In the genomic region with DNA sequence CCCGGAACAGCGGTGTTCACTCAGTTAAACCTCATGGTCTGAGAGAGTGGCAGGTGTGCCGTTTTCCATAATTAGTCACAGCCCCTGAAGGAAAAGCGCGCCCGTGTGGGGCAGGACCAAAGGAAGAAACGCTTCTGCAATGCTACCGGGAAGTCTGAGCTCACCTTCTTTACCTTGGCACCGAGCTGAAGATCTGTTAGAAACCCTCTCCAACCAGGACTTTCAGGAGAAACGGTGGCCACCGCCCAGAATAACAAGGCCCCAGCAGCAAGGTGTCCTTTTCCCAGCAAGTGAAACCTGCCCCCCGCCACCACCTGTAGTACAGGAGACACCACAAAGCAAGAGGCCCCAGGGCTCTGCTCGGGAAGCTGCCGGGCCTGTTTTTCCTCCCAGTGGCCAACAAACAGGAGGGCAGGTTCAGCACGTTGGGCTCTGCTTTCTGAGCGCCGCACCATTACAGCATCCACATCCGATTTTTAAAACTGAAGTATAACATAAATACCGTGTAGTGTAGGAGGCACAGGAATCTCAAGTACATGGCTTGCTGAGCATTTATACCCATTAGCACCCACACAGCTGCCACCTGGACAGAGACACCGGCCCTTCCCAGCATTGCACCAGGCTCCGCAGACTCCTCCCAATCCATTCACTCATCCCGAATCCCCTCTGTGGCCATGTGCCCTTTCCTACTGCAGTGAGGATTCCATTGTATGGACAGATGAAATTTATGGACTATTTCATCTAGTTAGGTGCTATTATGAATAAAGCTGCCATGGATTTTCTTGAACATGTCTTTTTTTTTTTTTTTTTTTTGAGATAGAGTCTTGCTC, we compare ENCODE assay signal across 14 cellular contexts.
DNase-seq lines count a peak whose midpoint lies in the region; ATAC-seq and TF ChIP-seq lines count a peak whose summit lies in the region.
"Had no signal": no experiment of that assay in that cellular context is flagged by ENCODE, and none has a peak within 500 bp of the region (broad histone marks: within the 10 kb centered on the region; RNA-seq: fewer than 3 reads in every experiment).

No MANE protein-coding gene starts in this region.

- no peaks in the 10 kb centered on the region for H3K36me3 Mint-ChIP-seq in MCF 10A (ENCODE audit: insufficient read depth, unreplicated experiment)

- DNase-seq in COLO668 (lab: John Stamatoyannopoulos, UW; ENCODE audit: unreplicated experiment) (peak; percentile 89), NCI-H146 (lab: John Stamatoyannopoulos, UW) (peak; percentile 95), MCF 10A (ENCODE audit: unreplicated experiment) (peak; percentile 35), lung (ENCODE audit: low spot score) (peak; percentile 88), NCI-H2196 (lab: John Stamatoyannopoulos, UW; ENCODE audit: unreplicated experiment) (no peak)
- DNase-seq: activated CD4-positive, alpha-beta T cell treated with anti-CD3 and anti-CD28 coated beads for 36 hours; activated T-cell treated with anti-CD3 and anti-CD28 coated beads, Interleukin-2, amount 50 U/mL, for 1 hour; hippocampal formation; KG1; NCI-H2081; spleen had no signal

- H3K4me1 ChIP-seq in lung (ENCODE audit: control insufficient read depth in 2 of 2, insufficient read depth in 2 of 2, low read length in 2 of 2), result peaks cover 0 to 1% of the 10 kb centered on the region in 2 donors

- TF ChIP-seq CTCF in MCF 10A (IDR thresholded peaks at IDR 0.05; ENCODE audit: unreplicated experiment) (no peak), lung (IDR thresholded peaks at IDR 0.05; ENCODE audit: control extremely low read depth, extremely low read depth) (no peak)

- intact Hi-C loops in MCF 10A (cut with micrococcal nuclease), result no loop called here

- CTCF ChIA-PET in MCF 10A (lab: Yijun Ruan, JAX), result no interaction called here

- no peaks in the 10 kb centered on the region for H3K27me3 ChIP-seq in lung (ENCODE audit: control insufficient read depth, insufficient read depth)
- H3K27me3 ChIP-seq: spleen had no signal

- no peak overlapping the region for H3K4me3 ChIP-seq in lung
- H3K4me3 ChIP-seq: spleen had no signal

- H3K9me3 Mint-ChIP-seq in MCF 10A (ENCODE audit: unreplicated experiment), result peaks cover 7% of the 10 kb centered on the region

- ATAC-seq in lung (ENCODE audit: insufficient read depth, low FRiP score), result peak; percentile 87
- no peak for ATAC-seq in HG03095 (IDR thresholded peaks at IDR 0.05; ENCODE audit: unreplicated experiment)
- no peak for ATAC-seq in HG03139 (IDR thresholded peaks at IDR 0.05; ENCODE audit: unreplicated experiment)
- no peak for ATAC-seq in GM18498 (IDR thresholded peaks at IDR 0.05; ENCODE audit: unreplicated experiment)
- ATAC-seq: activated CD4-positive, alpha-beta T cell treated with anti-CD3 and anti-CD28 coated beads for 36 hours had no signal

- no peaks in the 10 kb centered on the region for H3K27me3 Mint-ChIP-seq in MCF 10A (ENCODE audit: insufficient read depth, unreplicated experiment)
- H3K27me3 Mint-ChIP-seq: activated CD4-positive, alpha-beta T cell treated with anti-CD3 and anti-CD28 coated beads for 36 hours had no signal

- 76 to 85% methylated on average over 22 of the region's 22 CpGs for WGBS in lung, 2 donors

- POLR2A ChIA-PET in MCF 10A (lab: Yijun Ruan, JAX), result no interaction called here

- BruUV-seq in MCF 10A (replicated peaks; lab: Mats Ljungman, UMichigan), result no TSS peak

- no peak overlapping the region for H3K27ac Mint-ChIP-seq in MCF 10A (ENCODE audit: low read depth, unreplicated experiment)
- H3K27ac Mint-ChIP-seq: activated CD4-positive, alpha-beta T cell treated with anti-CD3 and anti-CD28 coated beads for 36 hours had no signal

- peak overlapping the region in 1 of 2 donors; percentile 88 for H3K27ac ChIP-seq in lung (ENCODE audit: low read depth in 1 of 2, low read length in 1 of 2)
- H3K27ac ChIP-seq: spleen had no signal

- no peaks in the 10 kb centered on the region for H3K9me3 ChIP-seq in lung (ENCODE audit: control insufficient read depth in 2 of 2, insufficient read depth in 1 of 2, low read length in 1 of 2)

- H3K36me3 ChIP-seq in lung (ENCODE audit: control insufficient read depth in 2 of 2, insufficient read depth in 2 of 2, low read length in 2 of 2), result no peaks in the 10 kb centered on the region

- H3K4me1 Mint-ChIP-seq in MCF 10A (ENCODE audit: insufficient read depth, unreplicated experiment), result no peaks in the 10 kb centered on the region

- no peak overlapping the region for H3K4me3 Mint-ChIP-seq in MCF 10A (ENCODE audit: unreplicated experiment)
- H3K4me3 Mint-ChIP-seq: activated CD4-positive, alpha-beta T cell treated with anti-CD3 and anti-CD28 coated beads for 36 hours had no signal
